Comparison of ENCODE assay signal across 1 cellular context in genomic region chr9:104993291-104993963, GRCh38.
TF ChIP-seq lines count a peak whose summit lies in the region.

No MANE protein-coding gene starts in this region.

TF ChIP-seq in K562, 482 proteins besides CTCF, POLR2A, EP300 and RAD21 (continued from another document):
- TF ChIP-seq, protein P1, sequence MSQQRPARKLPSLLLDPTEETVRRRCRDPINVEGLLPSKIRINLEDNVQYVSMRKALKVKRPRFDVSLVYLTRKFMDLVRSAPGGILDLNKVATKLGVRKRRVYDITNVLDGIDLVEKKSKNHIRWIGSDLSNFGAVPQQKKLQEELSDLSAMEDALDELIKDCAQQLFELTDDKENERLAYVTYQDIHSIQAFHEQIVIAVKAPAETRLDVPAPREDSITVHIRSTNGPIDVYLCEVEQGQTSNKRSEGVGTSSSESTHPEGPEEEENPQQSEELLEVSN (IDR thresholded peaks at IDR 0.05; ENCODE audit: borderline replicate concordance in 1 of 2, extremely low read depth in 1 of 2, insufficient read depth in 1 of 2, insufficient read length in 1 of 2, low read depth in 1 of 2, low read length in 1 of 2, poor library complexity in 1 of 2, severe bottlenecking in 1 of 2), result peak in 1 of 2 experiments; percentile 20
- TF ChIP-seq ZNF134 (CRISPR knock-in tag; conservative IDR thresholded peaks at IDR 0.05), result no peak
